Comparison of ENCODE assay signal across 29 cellular contexts in the genomic region with DNA sequence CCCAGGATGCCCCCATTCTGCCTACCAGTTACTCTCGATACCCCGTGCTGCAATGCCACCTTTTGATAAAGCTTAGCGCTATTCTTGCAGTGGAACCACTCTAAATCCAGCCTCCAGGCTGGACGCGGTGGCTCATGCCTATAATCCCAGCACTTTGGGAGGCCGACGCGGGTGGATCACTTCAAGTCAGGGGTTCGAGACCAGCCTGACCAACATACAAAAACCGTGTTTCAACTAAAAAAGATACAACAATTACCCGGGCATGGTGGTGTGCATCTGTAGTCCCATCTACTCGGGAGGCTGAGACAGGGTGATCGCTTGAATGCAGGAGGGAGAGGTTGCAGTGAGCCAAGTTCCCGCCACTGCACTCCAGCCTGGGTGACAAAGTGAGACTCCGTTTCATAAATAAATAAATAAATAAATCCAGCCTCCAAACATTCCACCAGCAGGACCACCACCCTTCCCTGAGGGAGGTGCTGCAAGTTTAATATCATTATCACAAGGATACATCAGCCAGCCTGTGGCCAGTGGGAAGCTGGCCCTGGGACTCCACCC. TPM values are rescaled to one million over a fixed set of nuclear protein-coding genes. Genes with fewer than 3 reads are reported as not detected.
A peak's percentile ranks its signal among the peaks of the same experiment; 100 is the strongest.
DNase-seq lines count a peak whose midpoint lies in the region; TF ChIP-seq lines count a peak whose summit lies in the region.
"Had no signal": no experiment of that assay in that cellular context is flagged by ENCODE, and none has a peak within 500 bp of the region (broad histone marks: within the 10 kb centered on the region; RNA-seq: fewer than 3 reads in every experiment).

No MANE protein-coding gene starts in this region.

- H3K36me3 ChIP-seq in esophagus muscularis mucosa (no peaks in the 10 kb centered on the region), Peyer's patch (no peaks in the 10 kb centered on the region)
- H3K36me3 ChIP-seq: BE2C, BLaER1 had no signal

- DNase-seq in activated CD8-positive, alpha-beta memory T cell treated with anti-CD3 and anti-CD28 coated beads for 24 hours = peak; percentile 42
- DNase-seq in activated CD8-positive, alpha-beta memory T cell treated with anti-CD3 and anti-CD28 coated beads, Interleukin-2, amount 50 U/mL, for 48 hours = no peak
- DNase-seq in ecto neural progenitor cell (ENCODE audit: low spot score) (peak; percentile 22), esophagus muscularis mucosa (ENCODE audit: extremely low spot score) (peak; percentile 72), ureter (ENCODE audit: low spot score) (peak; percentile 19), dorsolateral prefrontal cortex (no peak), Peyer's patch (no peak), iPS-NIHi11 (ENCODE audit: low spot score) (no peak)
- DNase-seq: ACHN; BE2C; C1 segment of cervical spinal cord; CD4-positive, alpha-beta memory T cell; CD4-positive, CD25-positive, alpha-beta regulatory T cell; CD8-positive, alpha-beta memory T cell; COR-L47; DMS 273 treated with DMSO at 0.1 percent for 48 hours; DMS153; DMS53; DMS79; DND-41; EL; GDM1 had no signal

- WGBS in esophagus muscularis mucosa = 94% methylated on average over 15 of the region's 15 CpGs

- TF ChIP-seq CTCF in esophagus muscularis mucosa (IDR thresholded peaks at IDR 0.05) (no peak), dorsolateral prefrontal cortex (IDR thresholded peaks at IDR 0.05 in 54 of 56, conservative IDR thresholded peaks at IDR 0.05 in 2 of 56; ENCODE audit: low read depth in 1 of 56, partially characterized antibody in 56 of 56) (no peak), Peyer's patch (IDR thresholded peaks at IDR 0.05) (no peak)

- no peaks in the 10 kb centered on the region for H3K9me3 ChIP-seq in esophagus muscularis mucosa
- H3K9me3 ChIP-seq in Peyer's patch = no peaks in the 10 kb centered on the region
- H3K9me3 ChIP-seq: BE2C, BLaER1 had no signal

- TF ChIP-seq POLR2A in esophagus muscularis mucosa (IDR thresholded peaks at IDR 0.05; ENCODE audit: low read depth) (no peak), Peyer's patch (IDR thresholded peaks at IDR 0.05) (no peak)

- H3K27ac ChIP-seq in esophagus muscularis mucosa (replicated peaks in 1 of 4) (no peak overlapping the region), dorsolateral prefrontal cortex (no peak overlapping the region), Peyer's patch (no peak overlapping the region)
- H3K27ac ChIP-seq: 22Rv1, BLaER1 had no signal

- TF ChIP-seq EP300 in esophagus muscularis mucosa (IDR thresholded peaks at IDR 0.05) = no peak

- intact Hi-C loops in esophagus muscularis mucosa (cut with DNase I) (no loop called here), dorsolateral prefrontal cortex (cut with DNase I) (loop anchor here in 1 of 2 donors (5.0 kb wide), 1 partner anchor 708 kb away; no protein-coding TSS in a partner anchor)

- H3K27me3 ChIP-seq in esophagus muscularis mucosa = peaks cover 0 to 31% (median 2%) of the 10 kb centered on the region in 4 donors
- H3K27me3 ChIP-seq in dorsolateral prefrontal cortex = peaks cover 0 to 24% (median 6%) of the 10 kb centered on the region in 45 donors
- no peaks in the 10 kb centered on the region for H3K27me3 ChIP-seq in Peyer's patch
- H3K27me3 ChIP-seq: BLaER1 had no signal

- no peaks in the 10 kb centered on the region for H3K4me1 ChIP-seq in esophagus muscularis mucosa
- no peaks in the 10 kb centered on the region for H3K4me1 ChIP-seq in Peyer's patch
- H3K4me1 ChIP-seq: BE2C had no signal

- no peak overlapping the region for H3K4me3 ChIP-seq in esophagus muscularis mucosa
- no peak overlapping the region for H3K4me3 ChIP-seq in dorsolateral prefrontal cortex
- H3K4me3 ChIP-seq in Peyer's patch = no peak overlapping the region
- H3K4me3 ChIP-seq: BLaER1, GM12878 had no signal

RNA-seq across cellular contexts. Expression of a gene that starts 27.7 kb away (rescaled TPM):
- not detected for total RNA-seq in esophagus muscularis mucosa
- not detected for total RNA-seq in ureter
- total RNA-seq in dorsolateral prefrontal cortex = under 1 TPM in 1 of 120 experiments, not detected in 119; 0.33 TPM
- total RNA-seq in Peyer's patch = 10 to 100 TPM in 3 of 4 donors, 1 to 10 TPM in 1; 5.8 to 58.8 (median 25.0) TPM
- total RNA-seq: A172; A673; CD4-positive, alpha-beta memory T cell; CD4-positive, CD25-positive, alpha-beta regulatory T cell; CD8-positive, alpha-beta memory T cell; Daoy; G401 had no signal

Comparison
In these comparisons a context has a peak if more than half of its experiments do, and no peak if none do; other contexts are left out.
1. DNase-seq: peak in activated CD8-positive, alpha-beta memory T cell treated with anti-CD3 and anti-CD28 coated beads for 24 hours (single experiment), ecto neural progenitor cell (single experiment), esophagus muscularis mucosa (single experiment) and ureter (single experiment); none in activated CD8-positive, alpha-beta memory T cell treated with anti-CD3 and anti-CD28 coated beads, Interleukin-2, amount 50 U/mL, for 48 hours (single experiment), dorsolateral prefrontal cortex (0 of 10), Peyer's patch (0 of 3) and iPS-NIHi11 (single experiment).